Comparison of ENCODE assay signal across 1 cellular context in genomic region chr5:40653221-40654022, GRCh38.
TF ChIP-seq lines count a peak whose summit lies in the region.

No MANE protein-coding gene starts in this region.

TF ChIP-seq in H1, 55 proteins besides CTCF, POLR2A, EP300 and RAD21 (continued from another document):
- no peak for TF ChIP-seq HDAC6 (IDR thresholded peaks at IDR 0.05; ENCODE audit: low read depth, low read length)
- no peak for TF ChIP-seq BACH1 (IDR thresholded peaks at IDR 0.05; ENCODE audit: low read length)
